8 cellular contexts compared by ENCODE assay signal in the genomic region with DNA sequence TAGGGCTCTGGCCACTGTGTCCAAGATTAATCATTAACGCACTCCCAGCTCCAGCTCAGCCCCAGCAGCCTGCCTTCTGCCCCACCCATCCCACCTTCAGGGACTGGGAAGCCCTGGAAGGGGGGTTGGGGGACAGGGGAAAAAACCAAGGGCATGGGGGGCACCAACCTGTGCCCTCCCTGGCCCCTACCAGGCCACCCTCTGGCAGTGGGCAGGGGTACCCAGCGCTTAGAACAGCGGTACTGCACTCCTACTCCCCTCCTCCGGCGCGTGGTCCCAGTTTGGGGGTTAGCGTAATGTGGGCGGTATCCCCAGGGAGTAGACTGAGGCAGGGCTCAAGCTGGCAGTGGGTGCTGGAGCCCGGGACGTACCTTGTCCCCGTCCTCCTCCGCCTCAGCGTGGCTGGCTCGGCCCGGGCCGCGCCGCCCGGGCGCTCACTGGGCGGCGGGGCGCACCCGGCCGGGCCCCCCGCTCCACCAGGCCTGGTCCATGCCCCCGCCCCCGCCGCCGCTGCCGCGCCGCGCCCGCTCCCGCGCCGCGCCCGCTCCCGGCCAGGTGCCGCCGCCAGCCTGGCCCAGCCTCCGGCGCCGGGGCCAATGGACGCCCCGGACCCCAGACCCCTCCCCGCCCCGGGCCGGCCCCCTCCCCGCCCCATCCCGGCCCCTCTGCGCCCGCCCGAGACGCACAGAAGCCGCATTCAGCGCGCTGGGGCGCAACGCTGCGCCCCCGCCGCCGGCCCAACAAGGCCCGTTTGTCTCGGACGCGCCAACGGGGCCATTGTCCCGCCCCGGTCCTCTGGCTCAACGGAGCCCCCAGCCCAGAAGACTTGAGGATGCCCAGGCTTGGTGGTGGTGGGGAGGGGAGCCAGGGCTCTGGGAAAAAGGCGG. TPM values are rescaled to one million over a fixed set of nuclear protein-coding genes. Genes with fewer than 3 reads are reported as not detected.
A peak's percentile ranks its signal among the peaks of the same experiment; 100 is the strongest.
DNase-seq lines count a peak whose midpoint lies in the region; ATAC-seq and TF ChIP-seq lines count a peak whose summit lies in the region.

TSS of gene GAL3ST1 (minus strand) at position 571 of the 887 bp plus-strand sequence. CDS start 17,273 bp downstream, outside the sequence.

- H3K4me3 ChIP-seq in left lung: no peak within 1 kb of the TSS
- no peak within 1 kb of the TSS for H3K4me3 ChIP-seq in spleen

- H3K9me3 ChIP-seq in left lung: no peaks in the 10 kb centered on the region
- H3K9me3 ChIP-seq in spleen: no peaks in the 10 kb centered on the region

- ATAC-seq in left lung: peak; percentile 81
- no peak for ATAC-seq in stimulated activated effector memory CD8-positive, alpha-beta T cell treated with anti-CD3 and anti-CD28 coated beads, Interleukin-12 subunit alpha, Interleukin-12 subunit beta, amount 100 ng/mL, for 72 hours

- peaks cover 0 to 21% of the 10 kb centered on the region in 2 donors for H3K4me1 ChIP-seq in left lung
- H3K4me1 ChIP-seq in spleen: peaks cover 0 to 13% (median 4%) of the 10 kb centered on the region in 6 donors

- TF ChIP-seq POLR2A in spleen (IDR thresholded peaks at IDR 0.05): no peak

- H3K36me3 Mint-ChIP-seq in stimulated activated effector memory CD8-positive, alpha-beta T cell treated with anti-CD3 and anti-CD28 coated beads, Interleukin-12 subunit alpha, Interleukin-12 subunit beta, amount 100 ng/mL, for 72 hours: peaks cover 41% of the 10 kb centered on the region

- H3K4me3 Mint-ChIP-seq in stimulated activated effector memory CD8-positive, alpha-beta T cell treated with anti-CD3 and anti-CD28 coated beads, Interleukin-12 subunit alpha, Interleukin-12 subunit beta, amount 100 ng/mL, for 72 hours: no peak within 1 kb of the TSS

- intact Hi-C loops in left lung (cut with DNase I) (no loop called here), spleen (cut with DNase I; ENCODE audit: low total_unique reads) (no loop called here)

- no peaks in the 10 kb centered on the region for H3K9me3 Mint-ChIP-seq in stimulated activated effector memory CD8-positive, alpha-beta T cell treated with anti-CD3 and anti-CD28 coated beads, Interleukin-12 subunit alpha, Interleukin-12 subunit beta, amount 100 ng/mL, for 72 hours

- H3K36me3 ChIP-seq in left lung: peaks cover 0 to 43% of the 10 kb centered on the region in 2 donors
- H3K36me3 ChIP-seq in spleen: peaks cover 8 to 46% (median 41%) of the 10 kb centered on the region in 6 donors

- no peak within 1 kb of the TSS for H3K27ac ChIP-seq in left lung
- no peak within 1 kb of the TSS for H3K27ac ChIP-seq in spleen

- peak; percentile 67 for DNase-seq in HT-29 (ENCODE audit: low spot score)
- DNase-seq in astrocyte of the hippocampus (ENCODE audit: low read depth, low spot score): peak; percentile 31
- DNase-seq in left lung: no peak
- DNase-seq in stimulated activated effector memory CD8-positive, alpha-beta T cell treated with anti-CD3 and anti-CD28 coated beads, Interleukin-12 subunit alpha, Interleukin-12 subunit beta, amount 100 ng/mL, for 72 hours (ENCODE audit: low spot score in 2 of 2): no peak
- DNase-seq in spleen: no peak
- no peak for DNase-seq in GF-D8 (lab: John Stamatoyannopoulos, UW)
- DNase-seq in NK-92 treated with Interleukin-12 subunit alpha and Interleukin-12 subunit beta, amount 100 ng/mL, for 24 hours (lab: John Stamatoyannopoulos, UW): no peak
- no peak for DNase-seq in NCI-H1417 treated with DMSO at 0.1 percent for 48 hours (lab: John Stamatoyannopoulos, UW)

- 11 to 70% (median 26%) methylated on average over 13 to 75 of the region's 75 CpGs for WGBS in spleen, 5 donors

- H3K27me3 ChIP-seq in left lung (peaks cover 0 to 16% of the 10 kb centered on the region in 2 donors), spleen (replicated peaks in 1 of 7) (peaks cover 0 to 7% (median 0%) of the 10 kb centered on the region in 7 donors)

- H3K27ac Mint-ChIP-seq in stimulated activated effector memory CD8-positive, alpha-beta T cell treated with anti-CD3 and anti-CD28 coated beads, Interleukin-12 subunit alpha, Interleukin-12 subunit beta, amount 100 ng/mL, for 72 hours: peak within 1 kb of the TSS; percentile 26

- TF ChIP-seq CTCF in left lung (IDR thresholded peaks at IDR 0.05): no peak
- TF ChIP-seq CTCF in spleen (IDR thresholded peaks at IDR 0.05 in 8 of 11, conservative IDR thresholded peaks at IDR 0.05 in 3 of 11): no peak

- peaks cover 15% of the 10 kb centered on the region for H3K4me1 Mint-ChIP-seq in stimulated activated effector memory CD8-positive, alpha-beta T cell treated with anti-CD3 and anti-CD28 coated beads, Interleukin-12 subunit alpha, Interleukin-12 subunit beta, amount 100 ng/mL, for 72 hours

RNA-seq across cellular contexts. Expression of gene GAL3ST1, which starts in this region (rescaled TPM):
- total RNA-seq in HT-29 (2014; rRNA removed; shearing (Covaris generic)): 7.8 and 8.1 TPM in 2 replicates
- total RNA-seq in left lung: 1 to 10 TPM; 1.8 to 4.6 TPM
- 1 to 10 TPM in 1 of 7 donors, under 1 TPM in 1, not detected in 5; 0.69 to 2.1 TPM for total RNA-seq in spleen
- polyA plus RNA-seq in spleen: under 1 TPM; 0.15 to 0.51 (median 0.17) TPM

Comparison
In these comparisons a context has a peak if more than half of its experiments do, and no peak if none do; other contexts are left out.
1. DNase-seq: peak in HT-29 (single experiment) and astrocyte of the hippocampus (single experiment); none in left lung (0 of 2), stimulated activated effector memory CD8-positive, alpha-beta T cell treated with anti-CD3 and anti-CD28 coated beads, Interleukin-12 subunit alpha, Interleukin-12 subunit beta, amount 100 ng/mL, for 72 hours (0 of 2), spleen (single experiment), GF-D8 (single experiment), NK-92 treated with Interleukin-12 subunit alpha and Interleukin-12 subunit beta, amount 100 ng/mL, for 24 hours (single experiment) and NCI-H1417 treated with DMSO at 0.1 percent for 48 hours (single experiment).